Comparison of ENCODE assay signal across 8 cellular contexts in genomic region chr21:18041012-18041411, GRCh38.
DNase-seq lines count a peak whose midpoint lies in the region; ATAC-seq, FAIRE-seq and TF ChIP-seq lines count a peak whose summit lies in the region.

No MANE protein-coding gene starts in this region.

- peak; percentile 57 for DNase-seq in A673 (ENCODE audit: low spot score)
- no peak for DNase-seq in H54 (ENCODE audit: insufficient read length, low spot score)
- peak; percentile 77 for DNase-seq in NCI-H2171 treated with DMSO at 0.1 percent for 48 hours (lab: John Stamatoyannopoulos, UW)
- DNase-seq in cardiac fibroblast (ENCODE audit: low read depth in 2 of 2) = peak; percentile 19 to 30
- no peak for DNase-seq in prostate gland (ENCODE audit: low spot score)
- no peak for DNase-seq in tibial artery
- no peak for DNase-seq in GM23248

- H3K4me2 ChIP-seq in GM23248 (ENCODE audit: unreplicated experiment) = no peak overlapping the region

- no peak overlapping the region for H3K9ac ChIP-seq in GM23248

- H2AFZ ChIP-seq in GM23248 = no peak overlapping the region

- no peaks in the 10 kb centered on the region for H3K9me2 ChIP-seq in GM23248 (ENCODE audit: insufficient read depth)

- no peaks in the 10 kb centered on the region for H3K27me3 ChIP-seq in A673 (replicated peaks; ENCODE audit: insufficient read depth, low read depth, low read length, poor library complexity)
- H3K27me3 ChIP-seq in prostate gland (replicated peaks; ENCODE audit: insufficient read depth) = no peaks in the 10 kb centered on the region
- no peaks in the 10 kb centered on the region for H3K27me3 ChIP-seq in tibial artery
- no peaks in the 10 kb centered on the region for H3K27me3 ChIP-seq in GM23248 (replicated peaks; ENCODE audit: insufficient read depth)

- no peaks in the 10 kb centered on the region for H4K20me1 ChIP-seq in GM23248 (ENCODE audit: insufficient read depth)

- CTCF ChIA-PET in A673 (lab: Charles Lee) = interaction anchor here (0.7 to 1.5 kb wide), 2 partner anchors 164 to 225 kb away, joined by 3 to 7 read pairs; no protein-coding TSS in a partner anchor

- no peak for ATAC-seq in HG03354 (IDR thresholded peaks at IDR 0.05; ENCODE audit: poor library complexity, severe bottlenecking, unreplicated experiment)

- BruUV-seq in A673 (replicated peaks; lab: Mats Ljungman, UMichigan) = no TSS peak

- TF ChIP-seq CTCF in A673 (conservative IDR thresholded peaks at IDR 0.05; ENCODE audit: low read depth, low read length) (peak; percentile 69), cardiac fibroblast (IDR thresholded peaks at IDR 0.05; ENCODE audit: low read depth, low read length) (no peak), prostate gland (IDR thresholded peaks at IDR 0.05) (peak in 3 of 4 experiments; percentile 14 to 29 (median 15)), tibial artery (IDR thresholded peaks at IDR 0.05) (no peak)

- H3F3A ChIP-seq in GM23248 (ENCODE audit: insufficient read depth) = no peaks in the 10 kb centered on the region

- H3K4me3 ChIP-seq in A673 (ENCODE audit: low read depth, low read length, poor library complexity, severe bottlenecking) (no peak overlapping the region), cardiac fibroblast (replicated peaks in 1 of 2; ENCODE audit: low read depth in 2 of 2, low read length in 2 of 2) (no peak overlapping the region), prostate gland (no peak overlapping the region), tibial artery (no peak overlapping the region), GM23248 (no peak overlapping the region)

- intact Hi-C loops in A673 (cut with micrococcal nuclease; ENCODE audit: unreplicated experiment) = loop anchor here (1.0 to 10.0 kb wide), 3 partner anchors 164 to 334 kb away; no protein-coding TSS in a partner anchor
- intact Hi-C loops in prostate gland (cut with DNase I) = no loop called here
- intact Hi-C loops in tibial artery (cut with DNase I; ENCODE audit: low total_unique reads) = no loop called here

- in situ Hi-C loops in GM23248 (cut with MboI) = no loop called here

- no peak overlapping the region for H3K27ac ChIP-seq in A673 (ENCODE audit: low read depth, low read length, poor library complexity, severe bottlenecking)
- no peak overlapping the region for H3K27ac ChIP-seq in prostate gland
- no peak overlapping the region for H3K27ac ChIP-seq in tibial artery
- no peak overlapping the region for H3K27ac ChIP-seq in GM23248

- peak; percentile 53 for FAIRE-seq in H54 (lab: Jason Lieb, UNC)

- H3K9me3 ChIP-seq in A673 (ENCODE audit: low read depth, low read length, poor library complexity, severe bottlenecking) (no peaks in the 10 kb centered on the region), prostate gland (no peaks in the 10 kb centered on the region), tibial artery (no peaks in the 10 kb centered on the region), GM23248 (ENCODE audit: low read depth) (no peaks in the 10 kb centered on the region)

- H3K4me1 ChIP-seq in A673 (ENCODE audit: insufficient read depth, low read length, poor library complexity, severe bottlenecking) (no peaks in the 10 kb centered on the region), prostate gland (replicated peaks) (no peaks in the 10 kb centered on the region), tibial artery (no peaks in the 10 kb centered on the region), GM23248 (ENCODE audit: insufficient read depth) (no peaks in the 10 kb centered on the region)

- POLR2A ChIA-PET in A673 (lab: Charles Lee; ENCODE audit: low non-redundant PET) = no interaction called here

- TF ChIP-seq POLR2A in H54 (IDR thresholded peaks at IDR 0.05; ENCODE audit: low read depth, low read length) (no peak), prostate gland (IDR thresholded peaks at IDR 0.05) (no peak)

- H3K79me2 ChIP-seq in GM23248 (ENCODE audit: insufficient read depth) = no peaks in the 10 kb centered on the region

- 36% methylated on average over 3 of the region's 3 CpGs for WGBS in prostate gland
- 1 to 7% methylated on average over 3 of the region's 3 CpGs for WGBS in GM23248 (ENCODE audit: low coverage in 1 of 2, low lambda C conversion rate in 2 of 2, missing lambda C conversion rate in 2 of 2), 2 experiments

- H3K36me3 ChIP-seq in A673 (ENCODE audit: insufficient read depth, low read length, poor library complexity, severe bottlenecking) (no peaks in the 10 kb centered on the region), prostate gland (no peaks in the 10 kb centered on the region), tibial artery (no peaks in the 10 kb centered on the region), GM23248 (ENCODE audit: low read depth) (no peaks in the 10 kb centered on the region)

Comparison
In these comparisons a context has a peak if more than half of its experiments do, and no peak if none do; other contexts are left out.
1. DNase-seq: peak in A673 (single experiment), NCI-H2171 treated with DMSO at 0.1 percent for 48 hours (single experiment) and cardiac fibroblast (2 of 2); none in H54 (single experiment), prostate gland (single experiment), tibial artery (0 of 2) and GM23248 (single experiment).
2. CTCF ChIP-seq: peak in A673 (single experiment) and prostate gland (3 of 4); none in cardiac fibroblast (single experiment) and tibial artery (0 of 2).